ENCODE assay signal across 22 cellular contexts in the genomic region with DNA sequence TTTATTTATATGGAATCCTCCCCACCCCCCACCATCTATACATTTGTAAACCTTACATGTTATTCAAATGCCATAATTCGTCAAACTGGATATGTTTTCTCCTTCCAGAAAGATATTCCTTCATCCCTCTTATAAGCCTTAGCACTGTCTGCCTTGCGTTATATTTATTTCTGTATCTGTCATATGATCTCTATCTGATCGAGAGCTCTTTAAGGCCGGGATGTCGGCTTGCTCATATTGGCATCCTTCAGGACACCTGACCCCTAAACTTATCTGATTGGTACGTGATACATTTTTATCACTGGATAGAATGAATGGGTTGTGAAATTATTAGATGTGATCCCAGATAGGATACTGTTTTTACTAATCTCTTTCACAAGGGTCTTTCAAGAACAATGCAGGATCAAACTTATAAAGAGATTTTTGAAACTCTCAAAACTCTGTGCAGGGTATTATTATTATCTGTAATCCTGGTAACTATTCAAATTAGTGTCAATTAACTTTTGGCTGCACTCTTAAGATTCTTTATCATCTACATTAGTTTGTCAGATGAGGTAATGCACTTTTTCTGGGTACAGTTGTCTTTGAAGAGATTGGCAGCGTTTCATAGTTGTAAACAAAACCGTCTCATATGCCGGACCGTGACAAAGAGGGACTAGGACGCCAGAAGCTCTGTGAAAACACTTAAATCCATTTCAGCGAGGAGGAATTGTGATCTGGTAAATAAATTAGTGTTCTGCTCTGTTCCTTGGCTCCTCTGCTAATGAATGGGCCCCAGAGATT.
DNase-seq lines count a peak whose midpoint lies in the region; ATAC-seq and TF ChIP-seq lines count a peak whose summit lies in the region.
"Had no signal": no experiment of that assay in that cellular context is flagged by ENCODE, and none has a peak within 500 bp of the region (broad histone marks: within the 10 kb centered on the region; RNA-seq: fewer than 3 reads in every experiment).

No MANE protein-coding gene starts in this region.

- DNase-seq in heart left ventricle (no peak), right cardiac atrium (no peak), NCI-H2029 treated with DMSO at 0.1 percent for 48 hours (lab: John Stamatoyannopoulos, UW) (peak; percentile 60), SK-N-SH (peak; percentile 65), gastrocnemius medialis (no peak), sciatic nerve (ENCODE audit: low spot score) (no peak), AG08395 (ENCODE audit: low spot score) (no peak)
- DNase-seq: activated CD4-positive, alpha-beta T cell treated with anti-CD3 and anti-CD28 coated beads, Interleukin-2, amount 50 U/mL, for 1 hour; anterior cingulate cortex; Calu3; caudate nucleus; GM23248; KG1; lower lobe of right lung; NCI-H187 treated with DMSO at 0.1 percent for 48 hours; NCI-H510A treated with DMSO at 0.1 percent for 48 hours; stimulated activated CD8-positive, alpha-beta memory T cell treated with anti-CD3 and anti-CD28 coated beads, Interleukin-4, amount 100 ng/mL, for 48 hours had no signal

- H2AFZ ChIP-seq in SK-N-SH (ENCODE audit: low read depth): no peak overlapping the region
- H2AFZ ChIP-seq: GM23248, neural progenitor cell had no signal

- CTCF ChIA-PET in SK-N-SH (lab: Yijun Ruan, JAX): interaction anchor here (1.0 kb wide), 1 partner anchor 12 kb away, joined by 3 read pairs; no protein-coding TSS in a partner anchor

- no peaks in the 10 kb centered on the region; the same call in 1 of the 2 replicates for H4K20me1 ChIP-seq in SK-N-SH (ENCODE audit: insufficient read depth)

- no peak overlapping the region for H3K4me2 ChIP-seq in SK-N-SH
- H3K4me2 ChIP-seq: neural progenitor cell had no signal

- in situ Hi-C loops in gastrocnemius medialis (cut with MboI; ENCODE audit: low sequenced_read_pairs in 4 of 4): no loop called here

- H3K4me3 ChIP-seq in heart left ventricle (no peak overlapping the region), right cardiac atrium (ENCODE audit: low read length) (no peak overlapping the region), SK-N-SH (ENCODE audit: low read depth in 2 of 2, low read length in 1 of 2) (no peak overlapping the region), gastrocnemius medialis (peak overlapping the region in 1 of 4 donors; percentile 9)
- H3K4me3 ChIP-seq: GM23248, lower lobe of right lung, neural progenitor cell, tibial nerve had no signal

- H3K9me2 ChIP-seq in SK-N-SH: no peaks in the 10 kb centered on the region

- intact Hi-C loops in heart left ventricle (cut with DNase I) (no loop called here), right cardiac atrium (cut with DNase I) (no loop called here), gastrocnemius medialis (cut with DNase I; ENCODE audit: low total_unique reads) (no loop called here), sciatic nerve (cut with DNase I) (no loop called here)

- no peak; a peak in 1 of 4 replicates for TF ChIP-seq EP300 in SK-N-SH (IDR thresholded peaks at IDR 0.05; ENCODE audit: borderline replicate concordance in 1 of 2, low read depth in 1 of 2, low read length in 1 of 2)

- H3K9me3 ChIP-seq in heart left ventricle (no peaks in the 10 kb centered on the region), right cardiac atrium (ENCODE audit: control insufficient read depth, low read length) (no peaks in the 10 kb centered on the region), SK-N-SH (no peaks in the 10 kb centered on the region), gastrocnemius medialis (no peaks in the 10 kb centered on the region)
- H3K9me3 ChIP-seq: lower lobe of right lung, tibial nerve had no signal

- WGBS in heart left ventricle, 4 donors: 10 to 22% (median 18%) methylated on average over 12 of the region's 12 CpGs
- 23% methylated on average over 12 of the region's 12 CpGs for WGBS in right cardiac atrium
- 32% methylated on average over 12 of the region's 12 CpGs for WGBS in SK-N-SH (ENCODE audit: low lambda C conversion rate)

- H3F3A ChIP-seq in SK-N-SH (replicated peaks; ENCODE audit: insufficient read depth): peaks cover 6% of the 10 kb centered on the region

- peak in 3 of 4 donors; percentile 54 to 84 (median 60) for ATAC-seq in heart left ventricle
- no peak for ATAC-seq in right cardiac atrium
- peak; percentile 49 to 56 for ATAC-seq in gastrocnemius medialis
- ATAC-seq in sciatic nerve: no peak
- no peak for ATAC-seq in GM18520 (IDR thresholded peaks at IDR 0.05; ENCODE audit: unreplicated experiment)
- ATAC-seq: activated naive CD4-positive, alpha-beta T cell treated with anti-CD3 and anti-CD28 coated beads, Interleukin-2, amount 50 U/mL, for 72 hours; lower lobe of right lung had no signal

- H3K4me1 ChIP-seq in heart left ventricle (peaks cover 0 to 25% (median 12%) of the 10 kb centered on the region in 12 donors), right cardiac atrium (ENCODE audit: control insufficient read depth, insufficient read depth, low read length) (no peaks in the 10 kb centered on the region), SK-N-SH (ENCODE audit: control insufficient read depth in 1 of 2, insufficient read depth in 2 of 2, low read depth in 1 of 2, low read length in 1 of 2) (peaks cover 0 to 40% of the 10 kb centered on the region in 2 experiments; a peak in 2 of 4 replicates), gastrocnemius medialis (peaks cover 6 to 9% of the 10 kb centered on the region in 2 donors)

- H3K79me2 ChIP-seq in SK-N-SH (ENCODE audit: insufficient read depth): no peaks in the 10 kb centered on the region

- POLR2A ChIA-PET in SK-N-SH (lab: Yijun Ruan, JAX): interaction anchor here (0.7 to 0.9 kb wide), 2 partner anchors 130 to 150 kb away, joined by 3 to 4 read pairs; no protein-coding TSS in a partner anchor

- H3K9ac ChIP-seq in SK-N-SH: no peak overlapping the region
- H3K9ac ChIP-seq: GM23248, neural progenitor cell had no signal

- H3K27ac ChIP-seq in heart left ventricle: peak overlapping the region in 1 of 12 donors; percentile 18
- H3K27ac ChIP-seq in right cardiac atrium (ENCODE audit: low read length): no peak overlapping the region
- H3K27ac ChIP-seq in SK-N-SH (ENCODE audit: low read depth in 2 of 2, low read length in 1 of 2): peak overlapping the region in 1 of 2 experiments; percentile 53; a peak in 2 of 4 replicates
- H3K27ac ChIP-seq in gastrocnemius medialis: peak overlapping the region in 1 of 4 donors; percentile 27
- H3K27ac ChIP-seq: GM23248, lower lobe of right lung, neural progenitor cell, RWPE1, tibial nerve had no signal

- no peaks in the 10 kb centered on the region for H3K36me3 ChIP-seq in heart left ventricle
- no peaks in the 10 kb centered on the region for H3K36me3 ChIP-seq in SK-N-SH (replicated peaks in 1 of 2; ENCODE audit: control insufficient read depth in 1 of 2, insufficient read depth in 2 of 2, low read length in 1 of 2)
- no peaks in the 10 kb centered on the region for H3K36me3 ChIP-seq in gastrocnemius medialis
- H3K36me3 ChIP-seq: lower lobe of right lung, neural progenitor cell, tibial nerve had no signal

- TF ChIP-seq POLR2A in heart left ventricle (IDR thresholded peaks at IDR 0.05) (no peak), gastrocnemius medialis (IDR thresholded peaks at IDR 0.05) (no peak)

- TF ChIP-seq RAD21 in SK-N-SH (IDR thresholded peaks at IDR 0.05; ENCODE audit: low read length): no peak

- TF ChIP-seq CTCF in heart left ventricle (IDR thresholded peaks at IDR 0.05): no peak
- TF ChIP-seq CTCF in SK-N-SH (IDR thresholded peaks at IDR 0.05): no peak
- TF ChIP-seq CTCF in gastrocnemius medialis (IDR thresholded peaks at IDR 0.05 in 4 of 5, conservative IDR thresholded peaks at IDR 0.05 in 1 of 5): no peak

- H3K27me3 ChIP-seq in heart left ventricle (peaks cover 0 to 23% (median 0%) of the 10 kb centered on the region in 9 donors), right cardiac atrium (ENCODE audit: control insufficient read depth, insufficient read depth) (no peaks in the 10 kb centered on the region), SK-N-SH (ENCODE audit: insufficient read depth) (no peaks in the 10 kb centered on the region), gastrocnemius medialis (no peaks in the 10 kb centered on the region)
- H3K27me3 ChIP-seq: neural progenitor cell, tibial nerve had no signal

TF ChIP-seq in SK-N-SH, 30 proteins besides CTCF, POLR2A, EP300 and RAD21:
- no peak for TF ChIP-seq MXI1 (IDR thresholded peaks at IDR 0.05; ENCODE audit: low read depth, low read length)
- peak; percentile 1; the same call in 1 of the 2 replicates for TF ChIP-seq SMC3 (IDR thresholded peaks at IDR 0.05; ENCODE audit: low read depth, low read length)

Comparison
In these comparisons a context has a peak if more than half of its experiments do, and no peak if none do; other contexts are left out.
1. ATAC-seq: peak in heart left ventricle (3 of 4) and gastrocnemius medialis (2 of 2); none in right cardiac atrium (0 of 2), sciatic nerve (single experiment) and GM18520 (single experiment).
2. DNase-seq: peak in NCI-H2029 treated with DMSO at 0.1 percent for 48 hours (single experiment) and SK-N-SH (single experiment); none in heart left ventricle (0 of 5), right cardiac atrium (0 of 3), gastrocnemius medialis (0 of 2), sciatic nerve (single experiment) and AG08395 (single experiment).